Comparison of ENCODE assay signal across 8 cellular contexts in genomic region chr6:41920921-41921711, GRCh38. TPM values are rescaled to one million over a fixed set of nuclear protein-coding genes. Genes with fewer than 3 reads are reported as not detected.
A peak's percentile ranks its signal among the peaks of the same experiment; 100 is the strongest.
DNase-seq lines count a peak whose midpoint lies in the region; ATAC-seq and TF ChIP-seq lines count a peak whose summit lies in the region.

BYSL (plus strand) TSS chr6:41921499; CDS start chr6:41921563, 64 bp downstream.
MED20 (minus strand) TSS chr6:41921139; CDS start chr6:41921018, 121 bp downstream.

- peak; percentile 93 for TF ChIP-seq POLR2A in transverse colon (IDR thresholded peaks at IDR 0.05)

- no peaks in the 10 kb centered on the region for H3K9me3 ChIP-seq in SU-DHL-6 (ENCODE audit: insufficient read depth, low read length)
- no peaks in the 10 kb centered on the region for H3K9me3 ChIP-seq in parathyroid adenoma (ENCODE audit: control insufficient read depth, low read length)
- H3K9me3 ChIP-seq in transverse colon = no peaks in the 10 kb centered on the region

- H3K9ac ChIP-seq in SU-DHL-6 (ENCODE audit: low read length) = peak within 1 kb of the TSS; percentile 86
- H3K9ac ChIP-seq in parathyroid adenoma = peak within 1 kb of the TSS; percentile 38

- no peaks in the 10 kb centered on the region for H3K9me2 ChIP-seq in SU-DHL-6 (replicated peaks; ENCODE audit: insufficient read depth, low read length)

- H3K27ac ChIP-seq in SU-DHL-6 (ENCODE audit: low read depth, low read length) = peak within 1 kb of the TSS; percentile 88
- H3K27ac ChIP-seq in parathyroid adenoma = peak within 1 kb of the TSS; percentile 97
- H3K27ac ChIP-seq in transverse colon = peak within 1 kb of the TSS; percentile 95 to 98 (median 96)

- H3K4me3 ChIP-seq in SU-DHL-6 (ENCODE audit: insufficient read depth, low read length, poor library complexity, severe bottlenecking) (peak within 1 kb of the TSS; percentile 93), parathyroid adenoma (ENCODE audit: low read depth, low read length) (peak within 1 kb of the TSS; percentile 100), transverse colon (peak within 1 kb of the TSS; percentile 64 to 81 (median 74))

- H3K79me2 ChIP-seq in SU-DHL-6 (ENCODE audit: insufficient read depth, low read length) (peaks cover 80% of the 10 kb centered on the region), parathyroid adenoma (peaks cover 44% of the 10 kb centered on the region)

- H3K27me3 ChIP-seq in SU-DHL-6 (ENCODE audit: low read length) (no peaks in the 10 kb centered on the region), parathyroid adenoma (ENCODE audit: control insufficient read depth, insufficient read depth, low read length) (no peaks in the 10 kb centered on the region), transverse colon (no peaks in the 10 kb centered on the region)

- H3F3A ChIP-seq in SU-DHL-6 (ENCODE audit: insufficient read depth) = no peaks in the 10 kb centered on the region

- peak within 1 kb of the TSS; percentile 82 for H3K4me2 ChIP-seq in SU-DHL-6 (ENCODE audit: low read depth, low read length, poor library complexity, severe bottlenecking)
- peak within 1 kb of the TSS; percentile 97 for H3K4me2 ChIP-seq in parathyroid adenoma (ENCODE audit: low read length)

- H3K36me3 ChIP-seq in SU-DHL-6 (ENCODE audit: low read length) = peaks cover 15% of the 10 kb centered on the region; the same call in 1 of the 2 replicates
- no peaks in the 10 kb centered on the region for H3K36me3 ChIP-seq in parathyroid adenoma (ENCODE audit: control insufficient read depth, insufficient read depth, low read length)
- H3K36me3 ChIP-seq in transverse colon = peaks cover 0 to 3% (median 1%) of the 10 kb centered on the region in 4 donors

- DNase-seq in NCI-H128 (lab: John Stamatoyannopoulos, UW; ENCODE audit: unreplicated experiment) (peak; percentile 92), Right ventricle myocardium superior (peak; percentile 95), transverse colon (peak; percentile 95)
- peak; percentile 85 for DNase-seq in activated naive CD8-positive, alpha-beta T cell treated with anti-CD3 and anti-CD28 coated beads, Interleukin-2, amount 50 U/mL, for 16 hours (ENCODE audit: low read depth, low spot score)

- intact Hi-C loops in Right ventricle myocardium superior (cut with DNase I) (loop anchor here (2.0 to 5.0 kb wide), 2 partner anchors 121 to 134 kb away; partner anchors contain the start of gene TOMM6), transverse colon (cut with DNase I; ENCODE audit: low total_unique reads) (loop anchor here (5.0 kb wide), 1 partner anchor 134 kb away; the partner anchor contains the start of gene TOMM6)

- peaks cover 2% of the 10 kb centered on the region; the same call in 1 of the 2 replicates for H4K20me1 ChIP-seq in SU-DHL-6 (ENCODE audit: low read depth, low read length)

- peak; percentile 92 for ATAC-seq in HG02759 (IDR thresholded peaks at IDR 0.05; ENCODE audit: unreplicated experiment)
- ATAC-seq in Right ventricle myocardium superior (ENCODE audit: poor library complexity) = peak; percentile 99

- H3K4me1 ChIP-seq in parathyroid adenoma = peaks cover 10% of the 10 kb centered on the region
- peaks cover 18 to 36% (median 27%) of the 10 kb centered on the region in 4 donors for H3K4me1 ChIP-seq in transverse colon

- TF ChIP-seq CTCF in GM12873 (IDR thresholded peaks at IDR 0.05; ENCODE audit: insufficient read depth, low read depth, low read length, missing control alignments) (peak; percentile 94), SU-DHL-6 (IDR thresholded peaks at IDR 0.05; ENCODE audit: insufficient read depth, low read length, poor library complexity, severe bottlenecking) (peak; percentile 98), parathyroid adenoma (IDR thresholded peaks at IDR 0.05) (peak; percentile 99), transverse colon (IDR thresholded peaks at IDR 0.05) (peak; percentile 96 to 99 (median 98))

- H2AFZ ChIP-seq in SU-DHL-6 (ENCODE audit: low read depth, low read length, severe bottlenecking) (peak within 1 kb of the TSS; percentile 88), parathyroid adenoma (peak within 1 kb of the TSS; percentile 100)

- 0% methylated on average over 55 of the region's 55 CpGs; no CpG with 5 or more reads in 1 of the 2 donors for WGBS in transverse colon (ENCODE audit: low coverage in 1 of 2), 2 donors

- no peak for TF ChIP-seq EP300 in transverse colon (IDR thresholded peaks at IDR 0.05; ENCODE audit: low read depth)

- in situ Hi-C loops in transverse colon (cut with MboI; ENCODE audit: low pct_ligation_motif_present in 1 of 4, low pct_unique_long_range_greater_than_20kb in 1 of 4, low sequenced_read_pairs in 3 of 4) = loop anchor here in 1 of 4 donors (25.0 kb wide), 2 partner anchors 134 to 291 kb away; partner anchors contain the start of genes FRS3, MRPS10, PRICKLE4 and TOMM6

RNA-seq across cellular contexts. Expression of gene BYSL, which starts in this region (rescaled TPM):
- 9.0 TPM for total RNA-seq in Right ventricle myocardium superior
- 1 to 10 TPM; 3.4 to 5.9 (median 5.2) TPM for total RNA-seq in transverse colon

RNA-seq across cellular contexts. Expression of gene MED20, which starts in this region (rescaled TPM):
- total RNA-seq in Right ventricle myocardium superior (19.8 TPM), transverse colon (10 to 100 TPM; 15.4 to 25.7 (median 18.5) TPM)

Comparison
In these comparisons a context has a peak if more than half of its experiments do, and no peak if none do; other contexts are left out.
1. Peak in every context shown above with its lines: DNase-seq, ATAC-seq, H3K4me3 ChIP-seq and H3K27ac ChIP-seq.